Comparison of ENCODE assay signal across 12 cellular contexts in genomic region chr3:67018789-67019525, GRCh38. TPM values are rescaled to one million over a fixed set of nuclear protein-coding genes. Genes with fewer than 3 reads are reported as not detected.
DNase-seq lines count a peak whose midpoint lies in the region; ATAC-seq, FAIRE-seq and TF ChIP-seq lines count a peak whose summit lies in the region.
"Had no signal": no experiment of that assay in that cellular context is flagged by ENCODE, and none has a peak within 500 bp of the region (broad histone marks: within the 10 kb centered on the region; RNA-seq: fewer than 3 reads in every experiment).

No MANE protein-coding gene starts in this region.

- no peak overlapping the region for H2AFZ ChIP-seq in astrocyte (ENCODE audit: low read depth, low read length)

- no peak for TF ChIP-seq POLR2A in gastroesophageal sphincter (IDR thresholded peaks at IDR 0.05)

- H3K79me2 ChIP-seq in DOHH2 (ENCODE audit: control insufficient read depth, low read length) (peaks cover 22% of the 10 kb centered on the region), astrocyte (ENCODE audit: insufficient read depth, low read length) (no peaks in the 10 kb centered on the region)

- no peak overlapping the region for H3K9ac ChIP-seq in astrocyte (ENCODE audit: low read length)

- H3K27me3 ChIP-seq in DOHH2 (ENCODE audit: control insufficient read depth, low read length) (no peaks in the 10 kb centered on the region), astrocyte (ENCODE audit: insufficient read depth, low read length) (no peaks in the 10 kb centered on the region), gastroesophageal sphincter (no peaks in the 10 kb centered on the region)
- H3K27me3 ChIP-seq: sigmoid colon had no signal

- DNase-seq in astrocyte (ENCODE audit: low read depth) (no peak), NCI-H146 treated with DMSO at 0.1 percent for 48 hours (lab: John Stamatoyannopoulos, UW; ENCODE audit: unreplicated experiment) (no peak), medulla oblongata (ENCODE audit: extremely low spot score) (no peak), NAMALWA (ENCODE audit: low spot score) (no peak)
- DNase-seq: sigmoid colon; stimulated activated CD8-positive, alpha-beta memory T cell treated with anti-CD3 and anti-CD28 coated beads, Interleukin-4, amount 100 ng/mL, for 48 hours had no signal

- H3K4me2 ChIP-seq in DOHH2 (ENCODE audit: low read length) (peak overlapping the region; percentile 83), astrocyte (ENCODE audit: low read length) (peak overlapping the region; percentile 32)

- H3K9me2 ChIP-seq in DOHH2 (replicated peaks; ENCODE audit: control insufficient read depth, low read length): no peaks in the 10 kb centered on the region

- no peak for TF ChIP-seq EP300 in gastroesophageal sphincter (IDR thresholded peaks at IDR 0.05)

- no peak for FAIRE-seq in astrocyte (lab: Jason Lieb, UNC)

- H3K4me1 ChIP-seq in DOHH2 (ENCODE audit: control insufficient read depth, low read length): peaks cover 64% of the 10 kb centered on the region
- H3K4me1 ChIP-seq in astrocyte (ENCODE audit: insufficient read depth, low read length): no peaks in the 10 kb centered on the region
- peaks cover 0 to 6% (median 0%) of the 10 kb centered on the region in 3 donors for H3K4me1 ChIP-seq in gastroesophageal sphincter
- H3K4me1 ChIP-seq: sigmoid colon had no signal

- no peaks in the 10 kb centered on the region for H3K9me3 Mint-ChIP-seq in astrocyte (ENCODE audit: unreplicated experiment)
- H3K9me3 Mint-ChIP-seq: activated T-helper 2 cell treated with anti-CD3 and anti-CD28 coated beads, Interferon-gamma antibody, Interleukin-2, Interleukin-4, amounts not matched to agents 10 μg/mL and 5 μg/mL and 100 μg/mL, durations not matched to agents 14 hours and 24 hours and 36 hours; T-helper 1 cell treated with Interleukin-12 subunit alpha and Interleukin-12 subunit beta and Interleukin-4 antibody, amounts not matched to agents 30 μg/mL and 1 μg/mL, for 36 hours had no signal

- H3K4me1 Mint-ChIP-seq in astrocyte (ENCODE audit: low read depth, unreplicated experiment): no peaks in the 10 kb centered on the region

- peak overlapping the region; percentile 94 for H3K27ac ChIP-seq in DOHH2 (ENCODE audit: low read depth, low read length)
- H3K27ac ChIP-seq in astrocyte (ENCODE audit: low read depth, low read length): no peak overlapping the region
- no peak overlapping the region for H3K27ac ChIP-seq in gastroesophageal sphincter
- H3K27ac ChIP-seq: sigmoid colon had no signal

- H3K9me3 ChIP-seq in DOHH2 (ENCODE audit: control insufficient read depth, insufficient read depth, low read length) (no peaks in the 10 kb centered on the region), astrocyte (ENCODE audit: insufficient read depth, low read depth, low read length) (no peaks in the 10 kb centered on the region), gastroesophageal sphincter (no peaks in the 10 kb centered on the region)
- H3K9me3 ChIP-seq: sigmoid colon had no signal

- H4K20me1 ChIP-seq in DOHH2 (ENCODE audit: control insufficient read depth, insufficient read depth, low read depth, low read length) (no peaks in the 10 kb centered on the region), astrocyte (ENCODE audit: insufficient read depth, low read length) (no peaks in the 10 kb centered on the region)

- TF ChIP-seq CTCF in DOHH2 (IDR thresholded peaks at IDR 0.05; ENCODE audit: low read depth, low read length, poor library complexity, severe bottlenecking): no peak
- no peak for TF ChIP-seq CTCF in astrocyte (IDR thresholded peaks at IDR 0.05; ENCODE audit: insufficient read depth, low read depth, low read length)
- TF ChIP-seq CTCF in gastroesophageal sphincter (IDR thresholded peaks at IDR 0.05): no peak

- H3K4me3 ChIP-seq in DOHH2 (ENCODE audit: low read length) (peak overlapping the region; percentile 60), astrocyte (ENCODE audit: insufficient read depth, low read depth, low read length) (no peak overlapping the region), gastroesophageal sphincter (no peak overlapping the region)
- H3K4me3 ChIP-seq: sigmoid colon had no signal

- H3F3A ChIP-seq in DOHH2 (ENCODE audit: control insufficient read depth, insufficient read depth): peaks cover 34% of the 10 kb centered on the region

- peaks cover 2% of the 10 kb centered on the region for H3K36me3 Mint-ChIP-seq in astrocyte (ENCODE audit: low read depth, unreplicated experiment)

- peaks cover 11% of the 10 kb centered on the region for H3K36me3 ChIP-seq in DOHH2 (ENCODE audit: control insufficient read depth, low read length)
- no peaks in the 10 kb centered on the region for H3K36me3 ChIP-seq in astrocyte (ENCODE audit: insufficient read depth, low read length)
- H3K36me3 ChIP-seq in gastroesophageal sphincter: no peaks in the 10 kb centered on the region
- H3K36me3 ChIP-seq: sigmoid colon had no signal

- 83 to 87% methylated on average over 8 to 13 of the region's 13 CpGs for whole genome bisulfite sequencing in gastroesophageal sphincter (ENCODE audit: low coverage in 1 of 2), 2 donors

- no peak overlapping the region for H3K27ac Mint-ChIP-seq in astrocyte (ENCODE audit: unreplicated experiment)
- H3K27ac Mint-ChIP-seq: activated T-helper 2 cell treated with anti-CD3 and anti-CD28 coated beads, Interferon-gamma antibody, Interleukin-2, Interleukin-4, amounts not matched to agents 10 μg/mL and 5 μg/mL and 100 μg/mL, durations not matched to agents 14 hours and 24 hours and 36 hours; T-helper 1 cell treated with Interleukin-12 subunit alpha and Interleukin-12 subunit beta and Interleukin-4 antibody, amounts not matched to agents 30 μg/mL and 1 μg/mL, for 36 hours had no signal

- ATAC-seq in GM19023 (IDR thresholded peaks at IDR 0.05; ENCODE audit: unreplicated experiment) (peak; percentile 51), HG02870 (IDR thresholded peaks at IDR 0.05; ENCODE audit: unreplicated experiment) (peak; percentile 61), gastroesophageal sphincter (no peak)

- H3K4me3 Mint-ChIP-seq in astrocyte (ENCODE audit: unreplicated experiment): no peak overlapping the region
- H3K4me3 Mint-ChIP-seq: T-helper 1 cell treated with Interleukin-12 subunit alpha and Interleukin-12 subunit beta and Interleukin-4 antibody, amounts not matched to agents 30 μg/mL and 1 μg/mL, for 36 hours had no signal

- no peaks in the 10 kb centered on the region for H3K27me3 Mint-ChIP-seq in astrocyte (ENCODE audit: low read depth, unreplicated experiment)

RNA-seq across cellular contexts. Expression of gene KBTBD8, which starts 20.9 kb away (rescaled TPM):
- total RNA-seq in astrocyte (9.2 and 9.4 TPM in 2 replicates), gastroesophageal sphincter (1 to 10 TPM; 1.1 to 5.4 (median 3.2) TPM)
